In genomic region chr3:42961633-42962032, GRCh38 we compare ENCODE assay signal across 9 cellular contexts. TPM values are rescaled to one million over a fixed set of nuclear protein-coding genes. Genes with fewer than 3 reads are reported as not detected.
DNase-seq lines count a peak whose midpoint lies in the region; FAIRE-seq and TF ChIP-seq lines count a peak whose summit lies in the region.
"Had no signal": no experiment of that assay in that cellular context is flagged by ENCODE, and none has a peak within 500 bp of the region (broad histone marks: within the 10 kb centered on the region; RNA-seq: fewer than 3 reads in every experiment).

No MANE protein-coding gene starts in this region.

- H3K9me3 Mint-ChIP-seq in CD4-positive, alpha-beta memory T cell, result no peaks in the 10 kb centered on the region
- H3K9me3 Mint-ChIP-seq in MCF 10A (ENCODE audit: unreplicated experiment) (no peaks in the 10 kb centered on the region), immature natural killer cell (no peaks in the 10 kb centered on the region)
- H3K9me3 Mint-ChIP-seq: naive B cell had no signal

- POLR2A ChIA-PET in CD4-positive, alpha-beta memory T cell (lab: Charles Lee; ENCODE audit: partially characterized antibody), result interaction anchor here (0.9 to 1.1 kb wide), 2 partner anchors 144 to 541 kb away, joined by 3 read pairs; partner anchors contain the start of gene POMGNT2
- POLR2A ChIA-PET in MCF 10A (lab: Yijun Ruan, JAX), result interaction anchor here (0.6 to 1.4 kb wide), 7 partner anchors 40 to 335 kb away, joined by 3 to 20 read pairs (median 3); no protein-coding TSS in a partner anchor

- H3K4me3 Mint-ChIP-seq in CD4-positive, alpha-beta memory T cell, result no peak overlapping the region
- no peak overlapping the region for H3K4me3 Mint-ChIP-seq in MCF 10A (ENCODE audit: unreplicated experiment)
- H3K4me3 Mint-ChIP-seq in immature natural killer cell, result no peak overlapping the region
- H3K4me3 Mint-ChIP-seq: naive B cell had no signal

- H3K27ac Mint-ChIP-seq in CD4-positive, alpha-beta memory T cell, result peak overlapping the region in 1 of 7 donors; percentile 9
- H3K27ac Mint-ChIP-seq in MCF 10A (ENCODE audit: low read depth, unreplicated experiment) (no peak overlapping the region), immature natural killer cell (peak overlapping the region in 1 of 6 donors; percentile 53)
- H3K27ac Mint-ChIP-seq: naive B cell had no signal

- peaks cover 4% of the 10 kb centered on the region for H3K4me1 ChIP-seq in CD4-positive, alpha-beta memory T cell (ENCODE audit: insufficient read depth, low read length)

- no peak for TF ChIP-seq POLR2A in H54 (IDR thresholded peaks at IDR 0.05; ENCODE audit: low read depth, low read length)

- peak; percentile 56 for TF ChIP-seq CTCF in MCF 10A (IDR thresholded peaks at IDR 0.05; ENCODE audit: unreplicated experiment)

- no peaks in the 10 kb centered on the region for H3K36me3 ChIP-seq in CD4-positive, alpha-beta memory T cell (ENCODE audit: insufficient read depth, low read length)

- H3K36me3 Mint-ChIP-seq in CD4-positive, alpha-beta memory T cell, result no peaks in the 10 kb centered on the region
- H3K36me3 Mint-ChIP-seq in MCF 10A (ENCODE audit: insufficient read depth, unreplicated experiment) (no peaks in the 10 kb centered on the region), immature natural killer cell (no peaks in the 10 kb centered on the region)
- H3K36me3 Mint-ChIP-seq: naive B cell had no signal

- H3K27me3 ChIP-seq in CD4-positive, alpha-beta memory T cell (ENCODE audit: insufficient read depth, low read length), result no peaks in the 10 kb centered on the region

- no peak overlapping the region for H3K27ac ChIP-seq in CD4-positive, alpha-beta memory T cell (ENCODE audit: low read depth, low read length)

- FAIRE-seq in H54 (lab: Jason Lieb, UNC), result peak; percentile 90

- intact Hi-C loops in CD4-positive, alpha-beta memory T cell (cut with micrococcal nuclease), result loop anchor here (1.0 to 5.0 kb wide), 6 partner anchors 109 to 1236 kb away; no protein-coding TSS in a partner anchor
- intact Hi-C loops in MCF 10A (cut with micrococcal nuclease), result loop anchor here (1.0 to 5.0 kb wide), 3 partner anchors 127 to 541 kb away; no protein-coding TSS in a partner anchor

- H3K4me1 Mint-ChIP-seq in CD4-positive, alpha-beta memory T cell, result peaks cover 10 to 16% (median 14%) of the 10 kb centered on the region in 4 donors
- H3K4me1 Mint-ChIP-seq in MCF 10A (ENCODE audit: insufficient read depth, unreplicated experiment) (no peaks in the 10 kb centered on the region), immature natural killer cell (no peaks in the 10 kb centered on the region)
- H3K4me1 Mint-ChIP-seq: naive B cell had no signal

- no peak overlapping the region for H3K4me3 ChIP-seq in CD4-positive, alpha-beta memory T cell (ENCODE audit: low read length in 2 of 2)

- no TSS peak for BruUV-seq in MCF 10A (replicated peaks; lab: Mats Ljungman, UMichigan)

- peak in 4 of 5 donors; percentile 28 to 40 (median 38) for DNase-seq in CD4-positive, alpha-beta memory T cell
- DNase-seq in H54 (ENCODE audit: insufficient read length, low spot score) (peak; percentile 33), NCI-H69 (lab: John Stamatoyannopoulos, UW) (peak; percentile 37), MCF 10A (ENCODE audit: unreplicated experiment) (peak; percentile 64), immature natural killer cell (peak; percentile 3 to 35 (median 24)), 8988T (no peak), activated gamma-delta T cell (lab: John Stamatoyannopoulos, UW) (no peak)
- DNase-seq in stimulated activated CD4-positive, alpha-beta T cell treated with anti-CD3 and anti-CD28 coated beads, Interleukin-4, amount 100 ng/mL, for 24 hours, result peak; percentile 33
- DNase-seq: naive B cell had no signal

- no peaks in the 10 kb centered on the region for H3K9me3 ChIP-seq in CD4-positive, alpha-beta memory T cell (ENCODE audit: control insufficient read depth in 1 of 2, low read length in 2 of 2)

- CTCF ChIA-PET in CD4-positive, alpha-beta memory T cell (lab: Charles Lee; ENCODE audit: partially characterized antibody), result interaction anchor here (0.7 to 5.3 kb wide), 64 partner anchors 9 to 1274 kb away, joined by 3 to 102 read pairs (median 5); no protein-coding TSS in a partner anchor
- CTCF ChIA-PET in MCF 10A (lab: Yijun Ruan, JAX), result interaction anchor here (0.6 to 8.2 kb wide), 80 partner anchors 8 to 1245 kb away, joined by 3 to 262 read pairs (median 4); no protein-coding TSS in a partner anchor

- H3K27me3 Mint-ChIP-seq in CD4-positive, alpha-beta memory T cell, result peaks cover 1 to 2% of the 10 kb centered on the region in 2 donors
- peaks cover 67% of the 10 kb centered on the region for H3K27me3 Mint-ChIP-seq in MCF 10A (ENCODE audit: insufficient read depth, unreplicated experiment)
- peaks cover 2 to 3% (median 3%) of the 10 kb centered on the region in 3 donors for H3K27me3 Mint-ChIP-seq in immature natural killer cell (ENCODE audit: low read depth in 3 of 3)

RNA-seq across cellular contexts. Expression of gene GASK1A, which starts 17.5 kb away (rescaled TPM):
- total RNA-seq in CD4-positive, alpha-beta memory T cell, result not detected
- not detected for polyA plus RNA-seq in CD4-positive, alpha-beta memory T cell
- total RNA-seq in MCF 10A (2022), result not detected in 2 replicates
- not detected for polyA plus RNA-seq in immature natural killer cell

RNA-seq across cellular contexts. Expression of gene ZNF662, which starts 55.7 kb away (rescaled TPM):
- total RNA-seq in CD4-positive, alpha-beta memory T cell, result 1 to 10 TPM; 2.1 to 2.7 TPM
- under 1 TPM in 1 of 2 donors, not detected in 1; 0.07 TPM for polyA plus RNA-seq in CD4-positive, alpha-beta memory T cell
- not detected in 2 replicates for total RNA-seq in MCF 10A (2022)
- under 1 TPM in 1 of 3 donors, not detected in 2; 0.16 TPM for polyA plus RNA-seq in immature natural killer cell

Comparison
In these comparisons a context has a peak if more than half of its experiments do, and no peak if none do; other contexts are left out.
1. DNase-seq: peak in CD4-positive, alpha-beta memory T cell (4 of 5), H54 (single experiment), NCI-H69 (single experiment), MCF 10A (single experiment), immature natural killer cell (3 of 3) and stimulated activated CD4-positive, alpha-beta T cell treated with anti-CD3 and anti-CD28 coated beads, Interleukin-4, amount 100 ng/mL, for 24 hours (single experiment); none in 8988T (single experiment) and activated gamma-delta T cell (single experiment).